ENCODE assay signal across 1 cellular context in the genomic region with DNA sequence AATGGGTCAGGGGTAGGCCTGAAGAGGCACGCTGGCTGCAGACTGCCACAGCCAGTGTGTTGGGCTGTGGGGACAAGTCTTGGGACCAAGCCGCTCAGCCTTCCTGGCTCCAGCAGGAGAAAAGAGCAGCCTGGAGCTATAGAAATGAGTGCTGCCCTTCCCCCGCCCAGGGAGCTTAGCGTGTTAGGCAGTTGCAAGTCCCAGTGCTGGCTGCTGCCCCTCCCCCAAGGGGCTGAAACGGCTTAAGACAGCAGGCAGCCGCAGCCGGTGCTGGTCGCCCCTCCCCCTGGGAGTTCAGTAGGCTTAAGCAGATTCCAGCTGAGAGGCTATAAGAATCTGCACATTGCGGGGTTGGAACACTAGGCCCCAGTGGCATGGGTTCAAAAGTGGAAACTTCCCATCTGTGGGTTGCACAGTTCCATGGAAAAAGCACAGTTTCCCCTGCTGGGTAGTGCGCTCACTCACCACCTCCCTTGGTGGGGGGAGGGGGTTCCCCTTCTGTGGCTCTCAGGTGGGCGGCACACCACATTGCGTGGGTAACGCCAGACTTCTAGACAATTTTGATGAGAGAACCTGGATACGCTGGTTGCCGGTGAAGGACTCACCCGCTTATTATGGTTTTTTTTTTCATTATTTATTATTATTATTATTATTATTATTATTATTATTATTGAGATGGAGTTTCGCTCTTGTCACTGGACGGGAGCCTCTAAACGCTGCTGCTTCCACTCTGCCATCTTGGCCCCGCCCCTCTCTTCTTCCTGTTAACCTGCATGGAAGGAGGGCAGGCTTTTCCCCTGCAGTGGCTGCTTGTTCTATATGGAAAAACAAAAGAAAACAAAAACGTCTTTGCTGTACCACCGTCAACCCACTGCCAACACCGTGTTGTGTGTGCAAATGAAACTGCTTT.
A peak's percentile ranks its signal among the peaks of the same experiment; 100 is the strongest.
TF ChIP-seq lines count a peak whose summit lies in the region.

No MANE protein-coding gene starts in this region.

TF ChIP-seq in K562, 482 proteins besides CTCF, POLR2A, EP300 and RAD21 (continued from another document and continues in another):
- TF ChIP-seq ATF1 (CRISPR knock-in tag; IDR thresholded peaks at IDR 0.05) (no peak), ATF1 (tag; IDR thresholded peaks at IDR 0.05) (peak; percentile 44; the same call in 1 of the 2 replicates), XRCC3 (IDR thresholded peaks at IDR 0.05) (no peak), TAL1 (IDR thresholded peaks at IDR 0.05) (no peak), THRAP3 (IDR thresholded peaks at IDR 0.05; ENCODE audit: borderline replicate concordance) (no peak), CHD4 (IDR thresholded peaks at IDR 0.05; ENCODE audit: insufficient read depth, insufficient replicate concordance, low read depth, low read length, poor library complexity, severe bottlenecking) (no peak), TAF7 (tag; IDR thresholded peaks at IDR 0.05) (no peak), ZNF184 (CRISPR knock-in tag; IDR thresholded peaks at IDR 0.05) (no peak), KLF6 (CRISPR knock-in tag; IDR thresholded peaks at IDR 0.05; ENCODE audit: borderline replicate concordance) (no peak), CBX3 (IDR thresholded peaks at IDR 0.05; ENCODE audit: borderline replicate concordance in 1 of 2, low read length in 2 of 2) (peak in 1 of 2 experiments; percentile 54; a peak in 1 of 3 replicates), TEAD4 (IDR thresholded peaks at IDR 0.05; ENCODE audit: low read length) (no peak), TEAD4 (CRISPR knock-in tag; IDR thresholded peaks at IDR 0.05; ENCODE audit: borderline replicate concordance) (no peak), ZNF717 (CRISPR knock-in tag; IDR thresholded peaks at IDR 0.05) (no peak), PHF21A (IDR thresholded peaks at IDR 0.05; ENCODE audit: borderline replicate concordance, low read depth) (0 out of 2 replicates have a peak, but pooled peaks have one; percentile 19), OTX1 (CRISPR knock-in tag; IDR thresholded peaks at IDR 0.05) (no peak), CBX8 (IDR thresholded peaks at IDR 0.05; ENCODE audit: borderline replicate concordance, extremely low read depth, low read depth, low read length, poor library complexity, severe bottlenecking) (no peak), ARID1B (IDR thresholded peaks at IDR 0.05) (peak; percentile 43), MAZ (CRISPR knock-in tag; conservative IDR thresholded peaks at IDR 0.05 in 1 of 2, IDR thresholded peaks at IDR 0.05 in 1 of 2) (peak in 1 of 2 experiments; percentile 37; a peak in 1 of 4 replicates), HOXB6 (CRISPR knock-in tag; IDR thresholded peaks at IDR 0.05; ENCODE audit: borderline replicate concordance) (no peak), ZNF778 (CRISPR knock-in tag; IDR thresholded peaks at IDR 0.05) (no peak), CSDE1 (IDR thresholded peaks at IDR 0.05) (no peak), KLF1 (tag; IDR thresholded peaks at IDR 0.05) (no peak), NCOR1 (IDR thresholded peaks at IDR 0.05) (no peak), RAD51 (IDR thresholded peaks at IDR 0.05; ENCODE audit: borderline replicate concordance, low read depth) (no peak), ZNF766 (CRISPR knock-in tag; conservative IDR thresholded peaks at IDR 0.05) (0 out of 2 replicates have a peak, but pooled peaks have one; percentile 36), POLR2H (tag; IDR thresholded peaks at IDR 0.05; ENCODE audit: low read depth) (no peak), LEF1 (IDR thresholded peaks at IDR 0.05) (peak; percentile 97), NCOA1 (IDR thresholded peaks at IDR 0.05; ENCODE audit: low read depth) (no peak), CBFA2T2 (conservative IDR thresholded peaks at IDR 0.05) (0 out of 2 replicates have a peak, but pooled peaks have one; percentile 14), RFX5 (IDR thresholded peaks at IDR 0.05; ENCODE audit: low read depth, low read length) (no peak), MIER1 (IDR thresholded peaks at IDR 0.05; ENCODE audit: low read depth) (no peak), MEF2D (tag; conservative IDR thresholded peaks at IDR 0.05; ENCODE audit: low read depth) (no peak), HNRNPK (IDR thresholded peaks at IDR 0.05; ENCODE audit: low read depth, low read length, poor library complexity, severe bottlenecking) (no peak), PYGO2 (tag; IDR thresholded peaks at IDR 0.05) (no peak), HDGF (IDR thresholded peaks at IDR 0.05) (no peak), RCOR1 (IDR thresholded peaks at IDR 0.05; ENCODE audit: borderline replicate concordance in 1 of 2, low read depth in 2 of 2, low read length in 2 of 2) (0 out of 4 replicates have a peak, but pooled peaks of 1 of the 2 experiments have one; percentile 16)
- TF ChIP-seq, protein P1, sequence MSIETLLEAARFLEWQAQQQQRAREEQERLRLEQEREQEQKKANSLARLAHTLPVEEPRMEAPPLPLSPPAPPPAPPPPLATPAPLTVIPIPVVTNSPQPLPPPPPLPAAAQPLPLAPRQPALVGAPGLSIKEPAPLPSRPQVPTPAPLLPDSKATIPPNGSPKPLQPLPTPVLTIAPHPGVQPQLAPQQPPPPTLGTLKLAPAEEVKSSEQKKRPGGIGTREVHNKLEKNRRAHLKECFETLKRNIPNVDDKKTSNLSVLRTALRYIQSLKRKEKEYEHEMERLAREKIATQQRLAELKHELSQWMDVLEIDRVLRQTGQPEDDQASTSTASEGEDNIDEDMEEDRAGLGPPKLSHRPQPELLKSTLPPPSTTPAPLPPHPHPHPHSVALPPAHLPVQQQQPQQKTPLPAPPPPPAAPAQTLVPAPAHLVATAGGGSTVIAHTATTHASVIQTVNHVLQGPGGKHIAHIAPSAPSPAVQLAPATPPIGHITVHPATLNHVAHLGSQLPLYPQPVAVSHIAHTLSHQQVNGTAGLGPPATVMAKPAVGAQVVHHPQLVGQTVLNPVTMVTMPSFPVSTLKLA (conservative IDR thresholded peaks at IDR 0.05) = no peak
- TF ChIP-seq, protein P2, sequence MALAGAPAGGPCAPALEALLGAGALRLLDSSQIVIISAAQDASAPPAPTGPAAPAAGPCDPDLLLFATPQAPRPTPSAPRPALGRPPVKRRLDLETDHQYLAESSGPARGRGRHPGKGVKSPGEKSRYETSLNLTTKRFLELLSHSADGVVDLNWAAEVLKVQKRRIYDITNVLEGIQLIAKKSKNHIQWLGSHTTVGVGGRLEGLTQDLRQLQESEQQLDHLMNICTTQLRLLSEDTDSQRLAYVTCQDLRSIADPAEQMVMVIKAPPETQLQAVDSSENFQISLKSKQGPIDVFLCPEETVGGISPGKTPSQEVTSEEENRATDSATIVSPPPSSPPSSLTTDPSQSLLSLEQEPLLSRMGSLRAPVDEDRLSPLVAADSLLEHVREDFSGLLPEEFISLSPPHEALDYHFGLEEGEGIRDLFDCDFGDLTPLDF (CRISPR knock-in tag; IDR thresholded peaks at IDR 0.05) = no peak
- TF ChIP-seq, protein P3, sequence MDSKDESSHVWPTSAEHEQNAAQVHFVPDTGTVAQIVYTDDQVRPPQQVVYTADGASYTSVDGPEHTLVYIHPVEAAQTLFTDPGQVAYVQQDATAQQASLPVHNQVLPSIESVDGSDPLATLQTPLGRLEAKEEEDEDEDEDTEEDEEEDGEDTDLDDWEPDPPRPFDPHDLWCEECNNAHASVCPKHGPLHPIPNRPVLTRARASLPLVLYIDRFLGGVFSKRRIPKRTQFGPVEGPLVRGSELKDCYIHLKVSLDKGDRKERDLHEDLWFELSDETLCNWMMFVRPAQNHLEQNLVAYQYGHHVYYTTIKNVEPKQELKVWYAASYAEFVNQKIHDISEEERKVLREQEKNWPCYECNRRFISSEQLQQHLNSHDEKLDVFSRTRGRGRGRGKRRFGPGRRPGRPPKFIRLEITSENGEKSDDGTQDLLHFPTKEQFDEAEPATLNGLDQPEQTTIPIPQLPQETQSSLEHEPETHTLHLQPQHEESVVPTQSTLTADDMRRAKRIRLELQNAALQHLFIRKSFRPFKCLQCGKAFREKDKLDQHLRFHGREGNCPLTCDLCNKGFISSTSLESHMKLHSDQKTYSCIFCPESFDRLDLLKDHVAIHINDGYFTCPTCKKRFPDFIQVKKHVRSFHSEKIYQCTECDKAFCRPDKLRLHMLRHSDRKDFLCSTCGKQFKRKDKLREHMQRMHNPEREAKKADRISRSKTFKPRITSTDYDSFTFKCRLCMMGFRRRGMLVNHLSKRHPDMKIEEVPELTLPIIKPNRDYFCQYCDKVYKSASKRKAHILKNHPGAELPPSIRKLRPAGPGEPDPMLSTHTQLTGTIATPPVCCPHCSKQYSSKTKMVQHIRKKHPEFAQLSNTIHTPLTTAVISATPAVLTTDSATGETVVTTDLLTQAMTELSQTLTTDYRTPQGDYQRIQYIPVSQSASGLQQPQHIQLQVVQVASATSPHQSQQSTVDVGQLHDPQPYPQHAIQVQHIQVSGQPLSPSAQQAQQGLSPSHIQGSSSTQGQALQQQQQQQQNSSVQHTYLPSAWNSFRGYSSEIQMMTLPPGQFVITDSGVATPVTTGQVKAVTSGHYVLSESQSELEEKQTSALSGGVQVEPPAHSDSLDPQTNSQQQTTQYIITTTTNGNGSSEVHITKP (IDR thresholded peaks at IDR 0.05; ENCODE audit: partially characterized antibody) = peak; percentile 13
- TF ChIP-seq, protein P4, sequence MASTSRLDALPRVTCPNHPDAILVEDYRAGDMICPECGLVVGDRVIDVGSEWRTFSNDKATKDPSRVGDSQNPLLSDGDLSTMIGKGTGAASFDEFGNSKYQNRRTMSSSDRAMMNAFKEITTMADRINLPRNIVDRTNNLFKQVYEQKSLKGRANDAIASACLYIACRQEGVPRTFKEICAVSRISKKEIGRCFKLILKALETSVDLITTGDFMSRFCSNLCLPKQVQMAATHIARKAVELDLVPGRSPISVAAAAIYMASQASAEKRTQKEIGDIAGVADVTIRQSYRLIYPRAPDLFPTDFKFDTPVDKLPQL (IDR thresholded peaks at IDR 0.05; ENCODE audit: extremely low read depth, insufficient read length) = no peak
- TF ChIP-seq, protein P5, sequence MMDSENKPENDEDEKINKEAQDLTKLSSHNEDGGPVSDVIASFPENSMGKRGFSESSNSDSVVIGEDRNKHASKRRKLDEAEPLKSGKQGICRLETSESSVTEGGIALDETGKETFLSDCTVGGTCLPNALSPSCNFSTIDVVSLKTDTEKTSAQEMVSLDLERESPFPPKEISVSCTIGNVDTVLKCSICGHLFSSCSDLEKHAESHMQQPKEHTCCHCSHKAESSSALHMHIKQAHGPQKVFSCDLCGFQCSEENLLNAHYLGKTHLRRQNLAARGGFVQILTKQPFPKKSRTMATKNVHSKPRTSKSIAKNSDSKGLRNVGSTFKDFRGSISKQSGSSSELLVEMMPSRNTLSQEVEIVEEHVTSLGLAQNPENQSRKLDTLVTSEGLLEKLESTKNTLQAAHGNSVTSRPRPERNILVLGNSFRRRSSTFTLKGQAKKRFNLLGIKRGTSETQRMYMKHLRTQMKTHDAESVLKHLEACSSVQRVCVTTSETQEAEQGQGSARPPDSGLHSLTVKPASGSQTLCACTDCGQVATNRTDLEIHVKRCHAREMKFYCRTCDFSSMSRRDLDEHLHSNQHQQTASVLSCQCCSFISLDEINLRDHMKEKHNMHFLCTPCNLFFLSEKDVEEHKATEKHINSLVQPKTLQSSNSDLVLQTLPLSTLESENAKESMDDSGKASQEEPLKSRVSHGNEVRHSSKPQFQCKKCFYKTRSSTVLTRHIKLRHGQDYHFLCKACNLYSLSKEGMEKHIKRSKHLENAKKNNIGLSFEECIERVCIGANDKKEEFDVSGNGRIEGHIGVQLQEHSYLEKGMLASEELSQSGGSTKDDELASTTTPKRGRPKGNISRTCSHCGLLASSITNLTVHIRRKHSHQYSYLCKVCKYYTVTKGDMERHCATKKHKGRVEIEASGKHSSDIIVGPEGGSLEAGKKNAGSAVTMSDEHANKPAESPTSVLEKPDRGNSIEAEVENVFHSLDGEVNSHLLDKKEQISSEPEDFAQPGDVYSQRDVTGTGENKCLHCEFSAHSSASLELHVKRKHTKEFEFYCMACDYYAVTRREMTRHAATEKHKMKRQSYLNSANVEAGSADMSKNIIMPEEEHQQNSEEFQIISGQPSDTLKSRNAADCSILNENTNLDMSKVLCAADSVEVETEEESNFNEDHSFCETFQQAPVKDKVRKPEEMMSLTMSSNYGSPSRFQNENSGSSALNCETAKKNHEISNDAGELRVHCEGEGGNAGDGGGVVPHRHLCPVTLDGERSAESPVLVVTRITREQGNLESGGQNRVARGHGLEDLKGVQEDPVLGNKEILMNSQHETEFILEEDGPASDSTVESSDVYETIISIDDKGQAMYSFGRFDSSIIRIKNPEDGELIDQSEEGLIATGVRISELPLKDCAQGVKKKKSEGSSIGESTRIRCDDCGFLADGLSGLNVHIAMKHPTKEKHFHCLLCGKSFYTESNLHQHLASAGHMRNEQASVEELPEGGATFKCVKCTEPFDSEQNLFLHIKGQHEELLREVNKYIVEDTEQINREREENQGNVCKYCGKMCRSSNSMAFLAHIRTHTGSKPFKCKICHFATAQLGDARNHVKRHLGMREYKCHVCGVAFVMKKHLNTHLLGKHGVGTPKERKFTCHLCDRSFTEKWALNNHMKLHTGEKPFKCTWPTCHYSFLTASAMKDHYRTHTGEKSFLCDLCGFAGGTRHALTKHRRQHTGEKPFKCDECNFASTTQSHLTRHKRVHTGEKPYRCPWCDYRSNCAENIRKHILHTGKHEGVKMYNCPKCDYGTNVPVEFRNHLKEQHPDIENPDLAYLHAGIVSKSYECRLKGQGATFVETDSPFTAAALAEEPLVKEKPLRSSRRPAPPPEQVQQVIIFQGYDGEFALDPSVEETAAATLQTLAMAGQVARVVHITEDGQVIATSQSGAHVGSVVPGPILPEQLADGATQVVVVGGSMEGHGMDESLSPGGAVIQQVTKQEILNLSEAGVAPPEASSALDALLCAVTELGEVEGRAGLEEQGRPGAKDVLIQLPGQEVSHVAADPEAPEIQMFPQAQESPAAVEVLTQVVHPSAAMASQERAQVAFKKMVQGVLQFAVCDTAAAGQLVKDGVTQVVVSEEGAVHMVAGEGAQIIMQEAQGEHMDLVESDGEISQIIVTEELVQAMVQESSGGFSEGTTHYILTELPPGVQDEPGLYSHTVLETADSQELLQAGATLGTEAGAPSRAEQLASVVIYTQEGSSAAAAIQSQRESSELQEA (IDR thresholded peaks at IDR 0.05; ENCODE audit: low read depth) = no peak
- TF ChIP-seq, protein P6, sequence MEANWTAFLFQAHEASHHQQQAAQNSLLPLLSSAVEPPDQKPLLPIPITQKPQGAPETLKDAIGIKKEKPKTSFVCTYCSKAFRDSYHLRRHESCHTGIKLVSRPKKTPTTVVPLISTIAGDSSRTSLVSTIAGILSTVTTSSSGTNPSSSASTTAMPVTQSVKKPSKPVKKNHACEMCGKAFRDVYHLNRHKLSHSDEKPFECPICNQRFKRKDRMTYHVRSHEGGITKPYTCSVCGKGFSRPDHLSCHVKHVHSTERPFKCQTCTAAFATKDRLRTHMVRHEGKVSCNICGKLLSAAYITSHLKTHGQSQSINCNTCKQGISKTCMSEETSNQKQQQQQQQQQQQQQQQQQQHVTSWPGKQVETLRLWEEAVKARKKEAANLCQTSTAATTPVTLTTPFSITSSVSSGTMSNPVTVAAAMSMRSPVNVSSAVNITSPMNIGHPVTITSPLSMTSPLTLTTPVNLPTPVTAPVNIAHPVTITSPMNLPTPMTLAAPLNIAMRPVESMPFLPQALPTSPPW (CRISPR knock-in tag; IDR thresholded peaks at IDR 0.05) = peak; percentile 36; the same call in 1 of the 2 replicates
- TF ChIP-seq, protein P7, sequence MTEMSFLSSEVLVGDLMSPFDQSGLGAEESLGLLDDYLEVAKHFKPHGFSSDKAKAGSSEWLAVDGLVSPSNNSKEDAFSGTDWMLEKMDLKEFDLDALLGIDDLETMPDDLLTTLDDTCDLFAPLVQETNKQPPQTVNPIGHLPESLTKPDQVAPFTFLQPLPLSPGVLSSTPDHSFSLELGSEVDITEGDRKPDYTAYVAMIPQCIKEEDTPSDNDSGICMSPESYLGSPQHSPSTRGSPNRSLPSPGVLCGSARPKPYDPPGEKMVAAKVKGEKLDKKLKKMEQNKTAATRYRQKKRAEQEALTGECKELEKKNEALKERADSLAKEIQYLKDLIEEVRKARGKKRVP (CRISPR knock-in tag; IDR thresholded peaks at IDR 0.05) = no peak
- TF ChIP-seq, protein P8, sequence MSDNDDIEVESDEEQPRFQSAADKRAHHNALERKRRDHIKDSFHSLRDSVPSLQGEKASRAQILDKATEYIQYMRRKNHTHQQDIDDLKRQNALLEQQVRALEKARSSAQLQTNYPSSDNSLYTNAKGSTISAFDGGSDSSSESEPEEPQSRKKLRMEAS (CRISPR knock-in tag; IDR thresholded peaks at IDR 0.05) = no peak
